ENCODE assay signal across 30 cellular contexts in the genomic region with DNA sequence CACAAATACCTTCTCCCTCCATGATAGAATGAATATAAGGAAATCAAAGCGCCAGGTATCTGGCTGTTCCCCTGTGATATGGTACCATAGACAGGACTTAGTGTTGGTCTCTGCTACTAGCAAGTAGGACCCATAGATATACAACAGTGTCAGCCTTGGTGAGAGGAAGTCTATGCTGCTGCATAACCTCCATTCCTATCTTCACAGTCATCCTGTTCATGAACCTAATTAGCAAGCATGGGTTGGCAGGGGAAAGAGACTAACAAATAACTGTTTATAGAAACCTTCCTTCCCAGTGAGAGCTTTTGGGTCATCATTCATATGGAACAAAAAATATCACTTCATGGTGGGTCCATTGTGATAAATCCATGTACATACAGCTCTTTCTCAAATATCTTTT.
A peak's percentile ranks its signal among the peaks of the same experiment; 100 is the strongest.
DNase-seq lines count a peak whose midpoint lies in the region; ATAC-seq and TF ChIP-seq lines count a peak whose summit lies in the region.
"Had no signal": no experiment of that assay in that cellular context is flagged by ENCODE, and none has a peak within 500 bp of the region (broad histone marks: within the 10 kb centered on the region; RNA-seq: fewer than 3 reads in every experiment).

No MANE protein-coding gene starts in this region.

- no peaks in the 10 kb centered on the region for H3K9me2 ChIP-seq in GM23248 (ENCODE audit: insufficient read depth)

- H3K4me1 ChIP-seq in GM23248 (ENCODE audit: insufficient read depth), result peaks cover 25% of the 10 kb centered on the region
- H3K4me1 ChIP-seq: esophagus squamous epithelium, thyroid gland had no signal

- H3K4me3 ChIP-seq in GM23248, result no peak overlapping the region
- H3K4me3 ChIP-seq in astrocyte of the cerebellum (ENCODE audit: low read depth, low read length), result no peak overlapping the region
- H3K4me3 ChIP-seq: esophagus squamous epithelium, thyroid gland had no signal

- H3F3A ChIP-seq in GM23248 (ENCODE audit: insufficient read depth), result peaks cover 7% of the 10 kb centered on the region; the same call in 1 of the 2 replicates

- H3K4me2 ChIP-seq in GM23248 (ENCODE audit: unreplicated experiment), result peak overlapping the region; percentile 17

- H3K9me3 ChIP-seq in GM23248 (ENCODE audit: low read depth), result no peaks in the 10 kb centered on the region
- H3K9me3 ChIP-seq: esophagus squamous epithelium, thyroid gland had no signal

- TF ChIP-seq CTCF in astrocyte of the cerebellum (IDR thresholded peaks at IDR 0.05; ENCODE audit: low read depth, low read length, missing control alignments), result no peak

- no peaks in the 10 kb centered on the region for H3K79me2 ChIP-seq in GM23248 (ENCODE audit: insufficient read depth)

- in situ Hi-C loops in GM23248 (cut with MboI) (no loop called here), astrocyte of the cerebellum (cut with HindIII; ENCODE audit: low sequenced_read_pairs) (no loop called here)

- WGBS in GM23248 (ENCODE audit: low coverage in 1 of 2, low lambda C conversion rate in 2 of 2, missing lambda C conversion rate in 2 of 2), 2 experiments, result 58 to 60% methylated on average over 1 of the region's 1 CpG

- no peak for ATAC-seq in Right ventricle myocardium inferior
- ATAC-seq: activated CD4-positive, alpha-beta T cell treated with anti-CD3 and anti-CD28 coated beads for 36 hours; effector memory CD8-positive, alpha-beta T cell; HCT116; left cardiac atrium; stimulated activated naive CD8-positive, alpha-beta T cell treated with anti-CD3 and anti-CD28 coated beads, Interleukin-15, Interleukin-2, amounts not matched to agents 100 U/mL and 50 U/mL, for 24 hours had no signal

- DNase-seq in A172 (ENCODE audit: low spot score) (peak; percentile 26), GM23248 (peak; percentile 74), astrocyte of the cerebellum (ENCODE audit: low read depth) (peak; percentile 56), iris pigment epithelial cell (ENCODE audit: low read depth) (peak; percentile 25), NCI-H82 (lab: John Stamatoyannopoulos, UW) (no peak), Right ventricle myocardium inferior (ENCODE audit: missing footprints) (no peak), H4 (ENCODE audit: low spot score) (no peak), NCI-H1048 (lab: John Stamatoyannopoulos, UW) (no peak)
- DNase-seq: 8988T; activated CD4-positive, alpha-beta T cell treated with anti-CD3 and anti-CD28 coated beads for 36 hours; activated naive CD4-positive, alpha-beta T cell treated with anti-CD3 and anti-CD28 coated beads for 36 hours; activated T-cell treated with anti-CD3 and anti-CD28 coated beads, Interleukin-2, amount 50 U/mL, for 48 hours; aorta; C1 segment of cervical spinal cord; DND-41; effector memory CD8-positive, alpha-beta T cell; esophagus squamous epithelium; left cardiac atrium; NCI-H1092; NCI-H2029 treated with DMSO at 0.1 percent for 48 hours; NCI-H226; NCI-H774; occipital lobe; OCI-M1; SIG-M5; stimulated activated CD4-positive, alpha-beta T cell treated with anti-CD3 and anti-CD28 coated beads, Interleukin-4, amount 100 ng/mL, for 24 hours; stimulated activated naive CD8-positive, alpha-beta T cell treated with anti-CD3 and anti-CD28 coated beads, Interleukin-15, Interleukin-2, amounts not matched to agents 100 U/mL and 50 U/mL, for 24 hours; T-helper 1 cell; thyroid gland had no signal

- H2AFZ ChIP-seq in GM23248, result no peak overlapping the region

- H3K9ac ChIP-seq in GM23248, result no peak overlapping the region; the same call in 1 of the 2 replicates

- H3K27me3 ChIP-seq in GM23248 (replicated peaks; ENCODE audit: insufficient read depth), result no peaks in the 10 kb centered on the region
- H3K27me3 ChIP-seq: esophagus squamous epithelium, thyroid gland had no signal

- no peaks in the 10 kb centered on the region for H3K36me3 ChIP-seq in GM23248 (ENCODE audit: low read depth)
- H3K36me3 ChIP-seq: esophagus squamous epithelium, thyroid gland had no signal

- H4K20me1 ChIP-seq in GM23248 (ENCODE audit: insufficient read depth), result no peaks in the 10 kb centered on the region

- intact Hi-C loops in Right ventricle myocardium inferior (cut with DNase I), result no loop called here

- H3K27ac ChIP-seq in GM23248, result peak overlapping the region; percentile 47
- H3K27ac ChIP-seq: esophagus squamous epithelium, thyroid gland had no signal

Comparison
In these comparisons a context has a peak if more than half of its experiments do, and no peak if none do; other contexts are left out.
1. DNase-seq: peak in A172 (single experiment), GM23248 (single experiment), astrocyte of the cerebellum (single experiment) and iris pigment epithelial cell (single experiment); none in NCI-H82 (single experiment), Right ventricle myocardium inferior (single experiment), H4 (single experiment) and NCI-H1048 (single experiment).